8 cellular contexts compared by ENCODE assay signal in genomic region chr9:127942152-127943010, GRCh38. TPM values are rescaled to one million over a fixed set of nuclear protein-coding genes. Genes with fewer than 3 reads are reported as not detected.
A peak's percentile ranks its signal among the peaks of the same experiment; 100 is the strongest.
DNase-seq lines count a peak whose midpoint lies in the region; ATAC-seq and TF ChIP-seq lines count a peak whose summit lies in the region.

No MANE protein-coding gene starts in this region.

- no peak overlapping the region for H3K27ac ChIP-seq in KMS-11
- no peak overlapping the region for H3K27ac ChIP-seq in SU-DHL-6 (ENCODE audit: low read depth, low read length)

- H3K79me2 ChIP-seq in KMS-11 (ENCODE audit: insufficient read depth, low read depth) (peaks cover under 1% of the 10 kb centered on the region; the same call in 1 of the 2 replicates), SU-DHL-6 (ENCODE audit: insufficient read depth, low read length) (0 out of 2 replicates have a peak, but pooled peaks cover under 1% of the 10 kb centered on the region)

- peaks cover 11% of the 10 kb centered on the region for H3K4me1 ChIP-seq in KMS-11 (ENCODE audit: low read depth, poor library complexity, severe bottlenecking)

- H3K4me3 Mint-ChIP-seq in stimulated activated memory B cell treated with anti-CD40 and anti-IgM and Interleukin-4, amounts not matched to agents 10 μg/mL and 1 μg/mL and 100 μg/mL, for 72 hours: no peak overlapping the region

- H3K27me3 Mint-ChIP-seq in stimulated activated memory B cell treated with anti-CD40 and anti-IgM and Interleukin-4, amounts not matched to agents 10 μg/mL and 1 μg/mL and 100 μg/mL, for 72 hours: no peaks in the 10 kb centered on the region

- no peaks in the 10 kb centered on the region for H3K9me2 ChIP-seq in SU-DHL-6 (replicated peaks; ENCODE audit: insufficient read depth, low read length)

- H3F3A ChIP-seq in SU-DHL-6 (ENCODE audit: insufficient read depth): peaks cover 40% of the 10 kb centered on the region

- H2AFZ ChIP-seq in KMS-11 (ENCODE audit: low read depth): no peak overlapping the region
- no peak overlapping the region for H2AFZ ChIP-seq in SU-DHL-6 (ENCODE audit: low read depth, low read length, severe bottlenecking)

- H3K9me3 Mint-ChIP-seq in stimulated activated memory B cell treated with anti-CD40 and anti-IgM and Interleukin-4, amounts not matched to agents 10 μg/mL and 1 μg/mL and 100 μg/mL, for 72 hours: no peaks in the 10 kb centered on the region

- H3K4me2 ChIP-seq in KMS-11 (no peak overlapping the region), SU-DHL-6 (ENCODE audit: low read depth, low read length, poor library complexity, severe bottlenecking) (no peak overlapping the region)

- H3K9me3 ChIP-seq in SU-DHL-6 (ENCODE audit: insufficient read depth, low read length): no peaks in the 10 kb centered on the region

- H3K36me3 Mint-ChIP-seq in stimulated activated memory B cell treated with anti-CD40 and anti-IgM and Interleukin-4, amounts not matched to agents 10 μg/mL and 1 μg/mL and 100 μg/mL, for 72 hours: peaks cover 49% of the 10 kb centered on the region

- H4K20me1 ChIP-seq in KMS-11 (ENCODE audit: insufficient read depth) (no peaks in the 10 kb centered on the region), SU-DHL-6 (ENCODE audit: low read depth, low read length) (no peaks in the 10 kb centered on the region)

- H3K36me3 ChIP-seq in KMS-11 (ENCODE audit: insufficient read depth) (no peaks in the 10 kb centered on the region), SU-DHL-6 (ENCODE audit: low read length) (peaks cover 15% of the 10 kb centered on the region), kidney epithelial cell (ENCODE audit: control insufficient read depth, insufficient read depth, low read length) (no peaks in the 10 kb centered on the region)

- peak; percentile 94 for TF ChIP-seq CTCF in KMS-11 (conservative IDR thresholded peaks at IDR 0.05; ENCODE audit: low read depth, low read length)
- peak; percentile 60 for TF ChIP-seq CTCF in SU-DHL-6 (IDR thresholded peaks at IDR 0.05; ENCODE audit: insufficient read depth, low read length, poor library complexity, severe bottlenecking)
- TF ChIP-seq CTCF in cardiac fibroblast (IDR thresholded peaks at IDR 0.05; ENCODE audit: low read depth, low read length): peak; percentile 84
- TF ChIP-seq CTCF in kidney epithelial cell (IDR thresholded peaks at IDR 0.05; ENCODE audit: insufficient read depth, low read length, poor library complexity, severe bottlenecking): peak; percentile 89

- ATAC-seq in stimulated activated memory B cell treated with anti-CD40 and anti-IgM and Interleukin-4, amounts not matched to agents 10 μg/mL and 1 μg/mL and 100 μg/mL, for 72 hours: peak; percentile 44
- no peak for ATAC-seq in HG03159 (IDR thresholded peaks at IDR 0.05; ENCODE audit: unreplicated experiment)
- ATAC-seq in GM21529 (IDR thresholded peaks at IDR 0.05; ENCODE audit: unreplicated experiment): no peak

- H3K27me3 ChIP-seq in KMS-11 (ENCODE audit: insufficient read depth, low read depth) (no peaks in the 10 kb centered on the region), SU-DHL-6 (ENCODE audit: low read length) (no peaks in the 10 kb centered on the region), kidney epithelial cell (ENCODE audit: control insufficient read depth, insufficient read depth, low read length) (no peaks in the 10 kb centered on the region)

- peak overlapping the region; percentile 50 for H3K27ac Mint-ChIP-seq in stimulated activated memory B cell treated with anti-CD40 and anti-IgM and Interleukin-4, amounts not matched to agents 10 μg/mL and 1 μg/mL and 100 μg/mL, for 72 hours

- H3K4me3 ChIP-seq in KMS-11 (IDR thresholded peaks at IDR 0.05; ENCODE audit: insufficient read depth, low read depth, low read length): no peak overlapping the region
- H3K4me3 ChIP-seq in SU-DHL-6 (ENCODE audit: insufficient read depth, low read length, poor library complexity, severe bottlenecking): no peak overlapping the region
- H3K4me3 ChIP-seq in cardiac fibroblast (replicated peaks in 1 of 2; ENCODE audit: low read depth in 2 of 2, low read length in 2 of 2): no peak overlapping the region
- no peak overlapping the region for H3K4me3 ChIP-seq in kidney epithelial cell (ENCODE audit: low read depth, low read length)

- peaks cover 48% of the 10 kb centered on the region for H3K4me1 Mint-ChIP-seq in stimulated activated memory B cell treated with anti-CD40 and anti-IgM and Interleukin-4, amounts not matched to agents 10 μg/mL and 1 μg/mL and 100 μg/mL, for 72 hours

- DNase-seq in EH (ENCODE audit: low read depth) (peak; percentile 70), cardiac fibroblast (ENCODE audit: low read depth in 2 of 2) (peak; percentile 70 to 84), kidney epithelial cell (ENCODE audit: low read depth) (no peak)

- H3K9ac ChIP-seq in KMS-11 (no peak overlapping the region), SU-DHL-6 (ENCODE audit: low read length) (no peak overlapping the region)

RNA-seq across cellular contexts. Expression of gene DPM2, which starts 4.7 kb away (rescaled TPM):
- 31.8 and 33.1 TPM in 2 replicates for total RNA-seq in kidney epithelial cell

RNA-seq across cellular contexts. Expression of gene PIP5KL1, which starts 11.8 kb away (rescaled TPM):
- total RNA-seq in kidney epithelial cell: 3.6 and 4.2 TPM in 2 replicates

RNA-seq across cellular contexts. Expression of gene ST6GALNAC4, which starts 25.5 kb away (rescaled TPM):
- 21.0 and 32.5 TPM in 2 replicates for total RNA-seq in kidney epithelial cell

RNA-seq across cellular contexts. Expression of gene EEIG1, which starts 38.4 kb away (rescaled TPM):
- total RNA-seq in kidney epithelial cell: 16.5 and 29.4 TPM in 2 replicates

RNA-seq across cellular contexts. Expression of gene ST6GALNAC6, which starts 43.0 kb away (rescaled TPM):
- 25.6 and 31.1 TPM in 2 replicates for total RNA-seq in kidney epithelial cell
